ENCODE assay signal across 18 cellular contexts in genomic region chr2:63596487-63596886, GRCh38. TPM values are rescaled to one million over a fixed set of nuclear protein-coding genes. Genes with fewer than 3 reads are reported as not detected.
A peak's percentile ranks its signal among the peaks of the same experiment; 100 is the strongest.
DNase-seq lines count a peak whose midpoint lies in the region; ATAC-seq and TF ChIP-seq lines count a peak whose summit lies in the region.
"Had no signal": no experiment of that assay in that cellular context is flagged by ENCODE, and none has a peak within 500 bp of the region (broad histone marks: within the 10 kb centered on the region; RNA-seq: fewer than 3 reads in every experiment).

No MANE protein-coding gene starts in this region.

- TF ChIP-seq CTCF in CD14-positive monocyte (IDR thresholded peaks at IDR 0.05) (no peak), chondrocyte (IDR thresholded peaks at IDR 0.05) (no peak), lower lobe of right lung (IDR thresholded peaks at IDR 0.05) (no peak)

- H3K4me3 Mint-ChIP-seq in CD14-positive monocyte (no peak overlapping the region), chondrocyte (ENCODE audit: unreplicated experiment) (no peak overlapping the region)
- no peak overlapping the region for H3K4me3 Mint-ChIP-seq in activated naive CD4-positive, alpha-beta T cell treated with anti-CD3 and anti-CD28 coated beads, Interleukin-2, amount 10 ng/mL, durations not matched to agents 7 days and 5 days
- H3K4me3 Mint-ChIP-seq: CD4-positive, CD25-positive, alpha-beta regulatory T cell had no signal

- H3K79me2 ChIP-seq in GM23248 (ENCODE audit: insufficient read depth), result peaks cover 58% of the 10 kb centered on the region

- H3K27ac Mint-ChIP-seq in CD14-positive monocyte (peak overlapping the region in 4 of 7 donors; percentile 1 to 28 (median 8)), chondrocyte (ENCODE audit: unreplicated experiment) (peak overlapping the region; percentile 41)
- H3K27ac Mint-ChIP-seq in activated naive CD4-positive, alpha-beta T cell treated with anti-CD3 and anti-CD28 coated beads, Interleukin-2, amount 10 ng/mL, durations not matched to agents 7 days and 5 days, result no peak overlapping the region
- H3K27ac Mint-ChIP-seq: CD4-positive, CD25-positive, alpha-beta regulatory T cell had no signal

- H3K9me2 ChIP-seq in GM23248 (ENCODE audit: insufficient read depth), result no peaks in the 10 kb centered on the region

- DNase-seq in CD14-positive monocyte (ENCODE audit: low spot score), result no peak
- peak; percentile 92 for DNase-seq in CD1c-positive myeloid dendritic cell (ENCODE audit: extremely low spot score)
- no peak for DNase-seq in chondrocyte (ENCODE audit: low spot score)
- no peak for DNase-seq in lower lobe of right lung
- DNase-seq in GM23248, result no peak
- DNase-seq in activated naive CD4-positive, alpha-beta T cell treated with anti-CD3 and anti-CD28 coated beads, Interleukin-2, amount 10 ng/mL, durations not matched to agents 7 days and 5 days, result no peak
- DNase-seq: ACHN; CD4-positive, CD25-positive, alpha-beta regulatory T cell; DMS153; GDM1; NCI-H1694 treated with DMSO at 0.1 percent for 48 hours; NCI-H2227 treated with DMSO at 0.1 percent for 48 hours; NCI-H510A treated with DMSO at 0.1 percent for 48 hours; NCI-H82; SJCRH30 had no signal

- H3K4me1 ChIP-seq in lower lobe of right lung (peaks cover 9% of the 10 kb centered on the region), GM23248 (ENCODE audit: insufficient read depth) (no peaks in the 10 kb centered on the region)
- H3K4me1 ChIP-seq: SJCRH30 had no signal

- ATAC-seq in lower lobe of right lung, result peak; percentile 32 to 46
- no peak for ATAC-seq in SK-N-SH treated with all-trans-retinoic acid at 6 μM for 48 hours
- ATAC-seq: HCT116 had no signal

- no peaks in the 10 kb centered on the region for H4K20me1 ChIP-seq in GM23248 (ENCODE audit: insufficient read depth)

- in situ Hi-C loops in GM23248 (cut with MboI), result no loop called here

- peaks cover 37 to 54% of the 10 kb centered on the region in 2 donors for H3K36me3 Mint-ChIP-seq in CD14-positive monocyte
- peaks cover 11% of the 10 kb centered on the region for H3K36me3 Mint-ChIP-seq in chondrocyte (ENCODE audit: low read depth)
- peaks cover 35% of the 10 kb centered on the region for H3K36me3 Mint-ChIP-seq in activated naive CD4-positive, alpha-beta T cell treated with anti-CD3 and anti-CD28 coated beads, Interleukin-2, amount 10 ng/mL, durations not matched to agents 7 days and 5 days

- H3F3A ChIP-seq in GM23248 (ENCODE audit: insufficient read depth), result no peaks in the 10 kb centered on the region

- H3K27ac ChIP-seq in lower lobe of right lung, result no peak overlapping the region
- H3K27ac ChIP-seq in GM23248, result no peak overlapping the region
- H3K27ac ChIP-seq: RWPE1, SJCRH30 had no signal

- H3K4me1 Mint-ChIP-seq in CD14-positive monocyte, result peaks cover 11% of the 10 kb centered on the region
- peaks cover 7% of the 10 kb centered on the region for H3K4me1 Mint-ChIP-seq in chondrocyte (ENCODE audit: low read depth)
- peaks cover 4% of the 10 kb centered on the region for H3K4me1 Mint-ChIP-seq in activated naive CD4-positive, alpha-beta T cell treated with anti-CD3 and anti-CD28 coated beads, Interleukin-2, amount 10 ng/mL, durations not matched to agents 7 days and 5 days

- H3K27me3 ChIP-seq in lower lobe of right lung (ENCODE audit: low read depth) (no peaks in the 10 kb centered on the region), GM23248 (replicated peaks; ENCODE audit: insufficient read depth) (no peaks in the 10 kb centered on the region)
- H3K27me3 ChIP-seq: SJCRH30 had no signal

- H3K9me3 ChIP-seq in lower lobe of right lung, result no peaks in the 10 kb centered on the region
- H3K9me3 ChIP-seq in GM23248 (ENCODE audit: low read depth), result no peaks in the 10 kb centered on the region
- H3K9me3 ChIP-seq: SJCRH30 had no signal

- no peaks in the 10 kb centered on the region for H3K27me3 Mint-ChIP-seq in CD14-positive monocyte (ENCODE audit: low read depth in 3 of 3)
- no peaks in the 10 kb centered on the region for H3K27me3 Mint-ChIP-seq in chondrocyte (ENCODE audit: low read depth)
- H3K27me3 Mint-ChIP-seq in activated naive CD4-positive, alpha-beta T cell treated with anti-CD3 and anti-CD28 coated beads, Interleukin-2, amount 10 ng/mL, durations not matched to agents 7 days and 5 days, result no peaks in the 10 kb centered on the region
- H3K27me3 Mint-ChIP-seq: CD4-positive, CD25-positive, alpha-beta regulatory T cell had no signal

- no peaks in the 10 kb centered on the region for H3K9me3 Mint-ChIP-seq in CD14-positive monocyte
- H3K9me3 Mint-ChIP-seq in chondrocyte (ENCODE audit: low read depth), result no peaks in the 10 kb centered on the region
- no peaks in the 10 kb centered on the region for H3K9me3 Mint-ChIP-seq in activated naive CD4-positive, alpha-beta T cell treated with anti-CD3 and anti-CD28 coated beads, Interleukin-2, amount 10 ng/mL, durations not matched to agents 7 days and 5 days
- H3K9me3 Mint-ChIP-seq: CD4-positive, CD25-positive, alpha-beta regulatory T cell had no signal

- H3K4me2 ChIP-seq in GM23248 (ENCODE audit: unreplicated experiment), result no peak overlapping the region

- H2AFZ ChIP-seq in GM23248, result no peak overlapping the region

- peaks cover 80% of the 10 kb centered on the region for H3K36me3 ChIP-seq in lower lobe of right lung
- peaks cover 48% of the 10 kb centered on the region; the same call in 1 of the 2 replicates for H3K36me3 ChIP-seq in GM23248 (ENCODE audit: low read depth)

- 95 to 100% methylated on average over 2 of the region's 2 CpGs for WGBS in GM23248 (ENCODE audit: low coverage in 1 of 2, low lambda C conversion rate in 2 of 2, missing lambda C conversion rate in 2 of 2), 2 experiments

- CTCF ChIA-PET in activated naive CD4-positive, alpha-beta T cell treated with anti-CD3 and anti-CD28 coated beads, Interleukin-2, amount 10 ng/mL, durations not matched to agents 7 days and 5 days (lab: Charles Lee), result no interaction called here

- intact Hi-C loops in CD14-positive monocyte (cut with micrococcal nuclease), result no loop called here
- intact Hi-C loops in lower lobe of right lung (cut with DNase I), result no loop called here

- H3K9ac ChIP-seq in GM23248, result no peak overlapping the region

- H3K4me3 ChIP-seq in lower lobe of right lung (no peak overlapping the region), GM23248 (no peak overlapping the region)
- H3K4me3 ChIP-seq: SJCRH30 had no signal

TF ChIP-seq in SK-N-SH treated with all-trans-retinoic acid at 6 μM for 48 hours, 23 proteins besides CTCF, POLR2A, EP300 and RAD21:
- no peak for TF ChIP-seq CSRNP3 (CRISPR knock-in tag; IDR thresholded peaks at IDR 0.05)

RNA-seq across cellular contexts. Expression of gene MDH1, which starts 7.7 kb away (rescaled TPM):
- polyA plus RNA-seq in CD14-positive monocyte (100 to 1,000 TPM; 197 to 218 TPM), GM23248 (2016; fragmentation: Nextera tagmentation; extraction: Ambion mirVana) (268 and 278 TPM in 2 replicates)
- total RNA-seq in chondrocyte (93.9 to 114 TPM (median 103 TPM) in 3 replicates), lower lobe of right lung (123 TPM)
- 121 and 158 TPM in 2 replicates for total RNA-seq in GM23248 (2014; rRNA removed; shearing (Covaris generic))

RNA-seq across cellular contexts. Expression of gene WDPCP, which starts 8.2 kb away (rescaled TPM):
- polyA plus RNA-seq in CD14-positive monocyte (1 to 10 TPM; 3.3 to 3.7 TPM), GM23248 (2016; fragmentation: Nextera tagmentation; extraction: Ambion mirVana) (5.3 and 6.0 TPM in 2 replicates)
- total RNA-seq in chondrocyte (8.2 to 15.9 TPM (median 8.6 TPM) in 3 replicates), lower lobe of right lung (12.3 TPM)
- 8.1 and 10.2 TPM in 2 replicates for total RNA-seq in GM23248 (2014; rRNA removed; shearing (Covaris generic))
